In genomic region chr6:41779793-41780622, GRCh38 we compare ENCODE assay signal across 8 cellular contexts. TPM values are rescaled to one million over a fixed set of nuclear protein-coding genes. Genes with fewer than 3 reads are reported as not detected.
DNase-seq lines count a peak whose midpoint lies in the region; ATAC-seq and TF ChIP-seq lines count a peak whose summit lies in the region.

Gene FRS3 (minus strand): TSS chr6:41779900. CDS start chr6:41776987, 2,913 bp downstream.

- no peaks in the 10 kb centered on the region for H4K20me1 ChIP-seq in GM23338 (replicated peaks; ENCODE audit: insufficient read depth)

- peak within 1 kb of the TSS; percentile 89 for H3K4me3 Mint-ChIP-seq in GM23338
- H3K4me3 Mint-ChIP-seq in activated T-helper 2 cell treated with anti-CD3 and anti-CD28 coated beads, Interferon-gamma antibody, Interleukin-2, Interleukin-4, amounts not matched to agents 10 μg/mL and 5 μg/mL and 100 μg/mL, durations not matched to agents 14 hours and 24 hours and 36 hours (ENCODE audit: low read depth), result peak within 1 kb of the TSS; percentile 93
- H3K4me3 Mint-ChIP-seq in nephron progenitor cell, result peak within 1 kb of the TSS; percentile 95
- peak within 1 kb of the TSS; percentile 92 for H3K4me3 Mint-ChIP-seq in stimulated activated naive CD8-positive, alpha-beta T cell treated with anti-CD3 and anti-CD28 coated beads, Interleukin-15, Interleukin-2, amounts not matched to agents 100 ng/mL and 50 ng/mL, for 24 hours

- intact Hi-C loops in activated T-helper 2 cell treated with anti-CD3 and anti-CD28 coated beads, Interferon-gamma antibody, Interleukin-2, Interleukin-4, amounts not matched to agents 10 μg/mL and 5 μg/mL and 100 μg/mL, durations not matched to agents 14 hours and 24 hours and 36 hours (cut with micrococcal nuclease), result loop anchor here (1.0 to 10.0 kb wide), 6 partner anchors 45 to 782 kb away; partner anchors contain the start of genes TFEB and UBR2

- TF ChIP-seq CTCF in GM23338 (conservative IDR thresholded peaks at IDR 0.05; ENCODE audit: low read depth in 2 of 2) (peak; percentile 83 to 100), fibroblast of pulmonary artery (IDR thresholded peaks at IDR 0.05; ENCODE audit: low read length, missing control alignments) (peak; percentile 78), nephron progenitor cell (IDR thresholded peaks at IDR 0.05) (peak; percentile 74)

- peaks cover 52% of the 10 kb centered on the region for H3K27me3 ChIP-seq in GM23338 (ENCODE audit: insufficient read depth)

- 0 out of 2 replicates have a peak, but pooled peaks cover 7% of the 10 kb centered on the region for H3K79me2 ChIP-seq in GM23338 (replicated peaks; ENCODE audit: insufficient read depth)

- H3K27ac ChIP-seq in GM23338 (ENCODE audit: low read depth), result no peak within 1 kb of the TSS

- H3K4me3 ChIP-seq in GM23338 (peak within 1 kb of the TSS; percentile 87), fibroblast of pulmonary artery (replicated peaks; ENCODE audit: low read depth, low read length) (peak within 1 kb of the TSS; percentile 72)

- DNase-seq in ELF-1 (ENCODE audit: low read depth, low spot score) (peak; percentile 96), GM23338 (ENCODE audit: low spot score) (peak; percentile 97), Kasumi-1 (lab: John Stamatoyannopoulos, UW) (peak; percentile 89 to 92), RPMI7951 (ENCODE audit: low read depth) (peak; percentile 89), fibroblast of pulmonary artery (ENCODE audit: low read depth) (peak; percentile 97), nephron progenitor cell (peak; percentile 100)
- DNase-seq in activated T-helper 2 cell treated with anti-CD3 and anti-CD28 coated beads, Interferon-gamma antibody, Interleukin-2, Interleukin-4, amounts not matched to agents 10 μg/mL and 5 μg/mL and 100 μg/mL, durations not matched to agents 14 hours and 24 hours and 36 hours (ENCODE audit: low spot score), result peak; percentile 98

- no peaks in the 10 kb centered on the region for H3K9me2 ChIP-seq in GM23338 (ENCODE audit: insufficient read depth)

- no peaks in the 10 kb centered on the region for H3K9me3 Mint-ChIP-seq in GM23338
- H3K9me3 Mint-ChIP-seq in activated T-helper 2 cell treated with anti-CD3 and anti-CD28 coated beads, Interferon-gamma antibody, Interleukin-2, Interleukin-4, amounts not matched to agents 10 μg/mL and 5 μg/mL and 100 μg/mL, durations not matched to agents 14 hours and 24 hours and 36 hours, result no peaks in the 10 kb centered on the region
- H3K9me3 Mint-ChIP-seq in nephron progenitor cell, result no peaks in the 10 kb centered on the region
- no peaks in the 10 kb centered on the region for H3K9me3 Mint-ChIP-seq in stimulated activated naive CD8-positive, alpha-beta T cell treated with anti-CD3 and anti-CD28 coated beads, Interleukin-15, Interleukin-2, amounts not matched to agents 100 ng/mL and 50 ng/mL, for 24 hours

- peaks cover 5% of the 10 kb centered on the region; the same call in 1 of the 2 replicates for H3F3A ChIP-seq in GM23338 (replicated peaks; ENCODE audit: low read depth)

- peak within 1 kb of the TSS; percentile 98 for H3K4me2 ChIP-seq in GM23338

- peaks cover under 1% of the 10 kb centered on the region; the same call in 1 of the 3 replicates for H3K36me3 Mint-ChIP-seq in GM23338 (ENCODE audit: low read depth)
- peaks cover 4% of the 10 kb centered on the region for H3K36me3 Mint-ChIP-seq in activated T-helper 2 cell treated with anti-CD3 and anti-CD28 coated beads, Interferon-gamma antibody, Interleukin-2, Interleukin-4, amounts not matched to agents 10 μg/mL and 5 μg/mL and 100 μg/mL, durations not matched to agents 14 hours and 24 hours and 36 hours (ENCODE audit: low read depth)
- H3K36me3 Mint-ChIP-seq in nephron progenitor cell (ENCODE audit: low read depth), result no peaks in the 10 kb centered on the region
- H3K36me3 Mint-ChIP-seq in stimulated activated naive CD8-positive, alpha-beta T cell treated with anti-CD3 and anti-CD28 coated beads, Interleukin-15, Interleukin-2, amounts not matched to agents 100 ng/mL and 50 ng/mL, for 24 hours (ENCODE audit: low read depth), result no peaks in the 10 kb centered on the region

- H3K27me3 Mint-ChIP-seq in GM23338 (ENCODE audit: insufficient read depth, low read depth, poor library complexity), result peaks cover 47% of the 10 kb centered on the region
- peaks cover 8% of the 10 kb centered on the region for H3K27me3 Mint-ChIP-seq in activated T-helper 2 cell treated with anti-CD3 and anti-CD28 coated beads, Interferon-gamma antibody, Interleukin-2, Interleukin-4, amounts not matched to agents 10 μg/mL and 5 μg/mL and 100 μg/mL, durations not matched to agents 14 hours and 24 hours and 36 hours (ENCODE audit: low read depth)
- peaks cover 35% of the 10 kb centered on the region for H3K27me3 Mint-ChIP-seq in nephron progenitor cell (ENCODE audit: low read depth, poor library complexity)
- peaks cover 4% of the 10 kb centered on the region for H3K27me3 Mint-ChIP-seq in stimulated activated naive CD8-positive, alpha-beta T cell treated with anti-CD3 and anti-CD28 coated beads, Interleukin-15, Interleukin-2, amounts not matched to agents 100 ng/mL and 50 ng/mL, for 24 hours

- peak; percentile 79 for ATAC-seq in GM23338

- peak within 1 kb of the TSS; percentile 52; the same call in 1 of the 2 replicates for H3K27ac Mint-ChIP-seq in GM23338
- H3K27ac Mint-ChIP-seq in activated T-helper 2 cell treated with anti-CD3 and anti-CD28 coated beads, Interferon-gamma antibody, Interleukin-2, Interleukin-4, amounts not matched to agents 10 μg/mL and 5 μg/mL and 100 μg/mL, durations not matched to agents 14 hours and 24 hours and 36 hours, result peak within 1 kb of the TSS; percentile 67
- H3K27ac Mint-ChIP-seq in nephron progenitor cell, result no peak within 1 kb of the TSS
- peak within 1 kb of the TSS; percentile 84 for H3K27ac Mint-ChIP-seq in stimulated activated naive CD8-positive, alpha-beta T cell treated with anti-CD3 and anti-CD28 coated beads, Interleukin-15, Interleukin-2, amounts not matched to agents 100 ng/mL and 50 ng/mL, for 24 hours

- peak within 1 kb of the TSS; percentile 96 for H2AFZ ChIP-seq in GM23338

- peaks cover 23% of the 10 kb centered on the region for H3K4me1 ChIP-seq in GM23338 (ENCODE audit: insufficient read depth)

- H3K36me3 ChIP-seq in GM23338 (ENCODE audit: insufficient read depth), result no peaks in the 10 kb centered on the region

- H3K4me1 Mint-ChIP-seq in GM23338 (peaks cover 20% of the 10 kb centered on the region), nephron progenitor cell (peaks cover 35% of the 10 kb centered on the region)
- H3K4me1 Mint-ChIP-seq in activated T-helper 2 cell treated with anti-CD3 and anti-CD28 coated beads, Interferon-gamma antibody, Interleukin-2, Interleukin-4, amounts not matched to agents 10 μg/mL and 5 μg/mL and 100 μg/mL, durations not matched to agents 14 hours and 24 hours and 36 hours (ENCODE audit: low read depth), result peaks cover 14% of the 10 kb centered on the region
- peaks cover 20% of the 10 kb centered on the region for H3K4me1 Mint-ChIP-seq in stimulated activated naive CD8-positive, alpha-beta T cell treated with anti-CD3 and anti-CD28 coated beads, Interleukin-15, Interleukin-2, amounts not matched to agents 100 ng/mL and 50 ng/mL, for 24 hours (ENCODE audit: low read depth)

TF ChIP-seq in GM23338, 12 proteins besides CTCF, POLR2A, EP300 and RAD21 (continues in another document):
- TF ChIP-seq ZNF331 (CRISPR knock-in tag; IDR thresholded peaks at IDR 0.05; ENCODE audit: low read depth) (no peak), ETS1 (IDR thresholded peaks at IDR 0.05) (peak; percentile 70), JUNB (IDR thresholded peaks at IDR 0.05; ENCODE audit: unreplicated experiment) (no peak), STAT1 (IDR thresholded peaks at IDR 0.05; ENCODE audit: unreplicated experiment) (no peak), EZH2phosphoT487 (IDR thresholded peaks at IDR 0.05; ENCODE audit: unreplicated experiment) (no peak)

RNA-seq across cellular contexts. Expression of gene FRS3, which starts in this region (rescaled TPM):
- total RNA-seq in GM23338 (2014; rRNA removed; shearing (Covaris generic)), result 3.3 and 4.9 TPM in 2 replicates
- 1.3 and 2.0 TPM in 2 replicates for polyA plus RNA-seq in GM23338 (2016; fragmentation: Nextera tagmentation; extraction: Ambion mirVana)
- total RNA-seq in RPMI7951 (2014; rRNA removed; shearing (Covaris generic)), result 1.2 and 2.3 TPM in 2 replicates
- 4.7 and 5.8 TPM in 2 replicates for total RNA-seq in activated T-helper 2 cell treated with anti-CD3 and anti-CD28 coated beads, Interferon-gamma antibody, Interleukin-2, Interleukin-4, amounts not matched to agents 10 μg/mL and 5 μg/mL and 100 μg/mL, durations not matched to agents 14 hours and 24 hours and 36 hours
